ENCODE assay signal across 8 cellular contexts in genomic region chr17:50708050-50709000, GRCh38. TPM values are rescaled to one million over a fixed set of nuclear protein-coding genes. Genes with fewer than 3 reads are reported as not detected.
DNase-seq lines count a peak whose midpoint lies in the region; ATAC-seq, FAIRE-seq and TF ChIP-seq lines count a peak whose summit lies in the region.

No MANE protein-coding gene starts in this region.

- 1% methylated on average over 6 of the region's 6 CpGs for WGBS in suprapubic skin

- H3K9me3 ChIP-seq in left lung (no peaks in the 10 kb centered on the region), suprapubic skin (no peaks in the 10 kb centered on the region)

- peak overlapping the region; percentile 82 for H3K4me3 ChIP-seq in bronchial epithelial cell (ENCODE audit: low read depth, low read length)
- H3K4me3 ChIP-seq in left lung = peak overlapping the region; percentile 78 to 80
- peak overlapping the region; percentile 70 for H3K4me3 ChIP-seq in suprapubic skin

- TF ChIP-seq POLR2A in suprapubic skin (IDR thresholded peaks at IDR 0.05) = no peak

- CTCF ChIA-PET in activated CD8-positive, alpha-beta memory T cell treated with anti-CD3 and anti-CD28 coated beads, Interleukin-2, amount 10 ng/mL, durations not matched to agents 7 days and 5 days (lab: Charles Lee) = interaction anchor here (0.7 to 1.0 kb wide), 3 partner anchors 11 to 229 kb away, joined by 3 to 4 read pairs (median 4); partner anchors contain the start of genes LUC7L3 and TOB1

- H3K27me3 Mint-ChIP-seq in activated CD8-positive, alpha-beta memory T cell treated with anti-CD3 and anti-CD28 coated beads, Interleukin-2, amount 10 ng/mL, durations not matched to agents 7 days and 5 days = no peaks in the 10 kb centered on the region

- intact Hi-C loops in left lung (cut with DNase I) = no loop called here

- peak overlapping the region; percentile 82 for H3K4me3 Mint-ChIP-seq in activated CD8-positive, alpha-beta memory T cell treated with anti-CD3 and anti-CD28 coated beads, Interleukin-2, amount 10 ng/mL, durations not matched to agents 7 days and 5 days

- ATAC-seq in activated CD8-positive, alpha-beta memory T cell treated with anti-CD3 and anti-CD28 coated beads, Interleukin-2, amount 10 ng/mL, durations not matched to agents 7 days and 5 days = no peak
- ATAC-seq in left lung (peak; percentile 18), GM18498 (IDR thresholded peaks at IDR 0.05; ENCODE audit: unreplicated experiment) (no peak), HG02588 (IDR thresholded peaks at IDR 0.05; ENCODE audit: unreplicated experiment) (no peak)

- DNase-seq in activated CD8-positive, alpha-beta memory T cell treated with anti-CD3 and anti-CD28 coated beads, Interleukin-2, amount 10 ng/mL, durations not matched to agents 7 days and 5 days = no peak
- no peak for DNase-seq in activated CD8-positive, alpha-beta memory T cell treated with anti-CD3 and anti-CD28 coated beads, Interleukin-2, amount 50 U/mL, for 48 hours
- DNase-seq in NCI-H774 (lab: John Stamatoyannopoulos, UW) (peak; percentile 24), bronchial epithelial cell (ENCODE audit: low read depth) (no peak), left lung (no peak), suprapubic skin (ENCODE audit: low spot score in 2 of 2) (no peak)

- no peak for TF ChIP-seq EP300 in suprapubic skin (IDR thresholded peaks at IDR 0.05)

- no peaks in the 10 kb centered on the region for H3K36me3 ChIP-seq in bronchial epithelial cell (ENCODE audit: control insufficient read depth, insufficient read depth, low read length)
- peaks cover 0 to 9% of the 10 kb centered on the region in 2 donors for H3K36me3 ChIP-seq in left lung
- H3K36me3 ChIP-seq in suprapubic skin = peaks cover 3% of the 10 kb centered on the region

- peaks cover 10% of the 10 kb centered on the region for H3K36me3 Mint-ChIP-seq in activated CD8-positive, alpha-beta memory T cell treated with anti-CD3 and anti-CD28 coated beads, Interleukin-2, amount 10 ng/mL, durations not matched to agents 7 days and 5 days

- H3K27ac ChIP-seq in left lung (peak overlapping the region; percentile 96 to 98), suprapubic skin (peak overlapping the region; percentile 98)

- peaks cover 46% of the 10 kb centered on the region for H3K4me1 Mint-ChIP-seq in activated CD8-positive, alpha-beta memory T cell treated with anti-CD3 and anti-CD28 coated beads, Interleukin-2, amount 10 ng/mL, durations not matched to agents 7 days and 5 days

- no peaks in the 10 kb centered on the region for H3K9me3 Mint-ChIP-seq in activated CD8-positive, alpha-beta memory T cell treated with anti-CD3 and anti-CD28 coated beads, Interleukin-2, amount 10 ng/mL, durations not matched to agents 7 days and 5 days (ENCODE audit: low read depth)

- no peaks in the 10 kb centered on the region for H3K27me3 ChIP-seq in bronchial epithelial cell (ENCODE audit: control insufficient read depth, insufficient read depth, low read length)
- H3K27me3 ChIP-seq in left lung = no peaks in the 10 kb centered on the region
- no peaks in the 10 kb centered on the region for H3K27me3 ChIP-seq in suprapubic skin

- no peak for FAIRE-seq in bronchial epithelial cell (lab: Jason Lieb, UNC)

- TF ChIP-seq CTCF in bronchial epithelial cell (IDR thresholded peaks at IDR 0.05; ENCODE audit: insufficient read depth, low read length, severe bottlenecking) (no peak), left lung (IDR thresholded peaks at IDR 0.05) (no peak), suprapubic skin (IDR thresholded peaks at IDR 0.05) (no peak)

- H3K4me1 ChIP-seq in left lung = peaks cover 11 to 57% of the 10 kb centered on the region in 2 donors
- H3K4me1 ChIP-seq in suprapubic skin = peaks cover 49% of the 10 kb centered on the region

- H3K27ac Mint-ChIP-seq in activated CD8-positive, alpha-beta memory T cell treated with anti-CD3 and anti-CD28 coated beads, Interleukin-2, amount 10 ng/mL, durations not matched to agents 7 days and 5 days = peak overlapping the region; percentile 96

RNA-seq across cellular contexts. Expression of gene ANKRD40, which starts 0.6 kb away (rescaled TPM):
- total RNA-seq in activated CD8-positive, alpha-beta memory T cell treated with anti-CD3 and anti-CD28 coated beads, Interleukin-2, amount 10 ng/mL, durations not matched to agents 7 days and 5 days = 10 to 100 TPM; 30.5 to 39.3 TPM
- total RNA-seq in bronchial epithelial cell (22.9 and 25.8 TPM in 2 replicates), left lung (10 to 100 TPM; 42.2 to 47.1 TPM), suprapubic skin (10 to 100 TPM; 21.4 to 33.8 (median 26.6) TPM)

RNA-seq across cellular contexts. Expression of gene LUC7L3, which starts 11.1 kb away (rescaled TPM):
- 100 to 1,000 TPM; 147 to 193 TPM for total RNA-seq in activated CD8-positive, alpha-beta memory T cell treated with anti-CD3 and anti-CD28 coated beads, Interleukin-2, amount 10 ng/mL, durations not matched to agents 7 days and 5 days
- total RNA-seq in bronchial epithelial cell = 13.7 and 24.3 TPM in 2 replicates
- 10 to 100 TPM; 76.1 to 89.2 TPM for total RNA-seq in left lung
- 100 to 1,000 TPM in 1 of 4 donors, 10 to 100 TPM in 3; 31.5 to 267 (median 42.6) TPM for total RNA-seq in suprapubic skin

RNA-seq across cellular contexts. Expression of gene ANKRD40CL, which starts 59.0 kb away (rescaled TPM):
- not detected for total RNA-seq in activated CD8-positive, alpha-beta memory T cell treated with anti-CD3 and anti-CD28 coated beads, Interleukin-2, amount 10 ng/mL, durations not matched to agents 7 days and 5 days
- total RNA-seq in bronchial epithelial cell = not detected in 2 replicates
- total RNA-seq in left lung = not detected
- not detected for total RNA-seq in suprapubic skin
